Comparison of ENCODE assay signal across 1 cellular context in genomic region chr6:96468681-96469224, GRCh38.
TF ChIP-seq lines count a peak whose summit lies in the region.

No MANE protein-coding gene starts in this region.

TF ChIP-seq in GM12878, 131 proteins besides CTCF, POLR2A, EP300 and RAD21 (continued from another document):
- no peak for TF ChIP-seq REST (IDR thresholded peaks at IDR 0.05; ENCODE audit: low read depth, low read length)
- no peak for TF ChIP-seq CBX3 (IDR thresholded peaks at IDR 0.05; ENCODE audit: borderline replicate concordance, low read depth)
- TF ChIP-seq MLLT1 (IDR thresholded peaks at IDR 0.05), result no peak
- TF ChIP-seq SREBF1 (IDR thresholded peaks at IDR 0.05; ENCODE audit: low read length), result no peak
- TF ChIP-seq HDAC6 (IDR thresholded peaks at IDR 0.05; ENCODE audit: unreplicated experiment), result no peak
- TF ChIP-seq IRF4 (IDR thresholded peaks at IDR 0.05; ENCODE audit: low read depth, low read length), result no peak
- no peak for TF ChIP-seq USF1 (IDR thresholded peaks at IDR 0.05; ENCODE audit: borderline replicate concordance, extremely low read length, insufficient read depth, low read depth, low read length)
- TF ChIP-seq NR2C1 (IDR thresholded peaks at IDR 0.05), result no peak
- TF ChIP-seq BCL11A (IDR thresholded peaks at IDR 0.05; ENCODE audit: low read depth, low read length), result no peak
- TF ChIP-seq SKIL (IDR thresholded peaks at IDR 0.05; ENCODE audit: low read depth, poor library complexity, severe bottlenecking), result no peak
- no peak for TF ChIP-seq BMI1 (IDR thresholded peaks at IDR 0.05; ENCODE audit: borderline replicate concordance)
- no peak for TF ChIP-seq MAX (IDR thresholded peaks at IDR 0.05; ENCODE audit: low read depth, low read length)
